Comparison of ENCODE assay signal across 9 cellular contexts in the genomic region with DNA sequence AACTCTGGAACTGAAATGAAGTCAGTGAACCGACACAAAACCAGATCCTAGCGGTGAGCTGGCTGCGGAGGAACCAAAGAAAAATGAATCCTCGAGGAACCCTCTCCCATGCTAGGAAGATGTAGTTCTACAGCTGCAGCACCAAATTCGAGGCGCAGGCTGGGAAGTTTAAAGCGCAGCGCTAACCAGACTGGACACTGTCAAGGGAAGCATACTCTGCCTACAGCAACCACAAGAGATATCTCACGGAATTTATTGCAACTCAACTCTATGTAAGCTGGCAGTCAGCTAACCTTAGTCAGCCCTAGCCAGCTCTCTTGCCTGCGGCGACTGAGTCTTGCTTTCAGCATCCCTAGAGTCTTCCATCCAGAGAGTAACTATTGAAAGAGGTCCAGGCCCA. TPM values are rescaled to one million over a fixed set of nuclear protein-coding genes. Genes with fewer than 3 reads are reported as not detected.
A peak's percentile ranks its signal among the peaks of the same experiment; 100 is the strongest.
DNase-seq lines count a peak whose midpoint lies in the region; ATAC-seq and TF ChIP-seq lines count a peak whose summit lies in the region.
"Had no signal": no experiment of that assay in that cellular context is flagged by ENCODE, and none has a peak within 500 bp of the region (broad histone marks: within the 10 kb centered on the region; RNA-seq: fewer than 3 reads in every experiment).

No MANE protein-coding gene starts in this region.

- peaks cover 3% of the 10 kb centered on the region for H3K9me3 ChIP-seq in mesenchymal stem cell (ENCODE audit: control insufficient read depth, low read length)
- H3K9me3 ChIP-seq in tibial artery: no peaks in the 10 kb centered on the region
- H3K9me3 ChIP-seq: ovary had no signal

- H2BK15ac ChIP-seq in mesenchymal stem cell (ENCODE audit: low read depth, poor library complexity, severe bottlenecking): no peak overlapping the region

- peaks cover 16% of the 10 kb centered on the region for H3K4me1 Mint-ChIP-seq in activated T-cell treated with anti-CD3 and anti-CD28 coated beads, Interleukin-2, amount 50 U/mL, for 4 hours (ENCODE audit: low read depth)

- H2AK5ac ChIP-seq in mesenchymal stem cell (ENCODE audit: low read length, severe bottlenecking): no peak overlapping the region

- H3K4me3 ChIP-seq in mesenchymal stem cell (ENCODE audit: insufficient read depth in 1 of 2, low read depth in 1 of 2, low read length in 2 of 2) (peak overlapping the region in 1 of 2 experiments; percentile 83), tibial artery (peak overlapping the region; percentile 68)

- H3K27me3 Mint-ChIP-seq in activated T-cell treated with anti-CD3 and anti-CD28 coated beads, Interleukin-2, amount 50 U/mL, for 4 hours (ENCODE audit: low read depth): peaks cover 53% of the 10 kb centered on the region

- DNase-seq in activated T-cell treated with anti-CD3 and anti-CD28 coated beads, Interleukin-2, amount 50 U/mL, for 4 hours: no peak
- DNase-seq in activated T-cell treated with anti-CD3 and anti-CD28 coated beads, Interleukin-2, amount 50 U/mL, for 48 hours: no peak
- peak; percentile 9 for DNase-seq in dermis blood vessel endothelial cell
- DNase-seq in mesenchymal stem cell: peak; percentile 46
- DNase-seq in tibial artery: no peak
- DNase-seq in GM13976 (ENCODE audit: low spot score): no peak
- no peak for DNase-seq in GOT3 (lab: John Stamatoyannopoulos, UW)
- no peak for DNase-seq in NCI-H2171 (lab: John Stamatoyannopoulos, UW)

- H3K27me3 ChIP-seq in mesenchymal stem cell (ENCODE audit: control insufficient read depth in 1 of 2, insufficient read depth in 1 of 2, low read length in 2 of 2) (peaks cover 3 to 43% of the 10 kb centered on the region in 2 experiments), tibial artery (no peaks in the 10 kb centered on the region)
- H3K27me3 ChIP-seq: ovary had no signal

- peak overlapping the region in 1 of 2 experiments; percentile 18 for H3K18ac ChIP-seq in mesenchymal stem cell (ENCODE audit: low read depth in 1 of 2, low read length in 2 of 2)

- peak overlapping the region; percentile 79 for H3K4me3 Mint-ChIP-seq in activated T-cell treated with anti-CD3 and anti-CD28 coated beads, Interleukin-2, amount 50 U/mL, for 4 hours

- H4K91ac ChIP-seq in mesenchymal stem cell (ENCODE audit: low read length): no peak overlapping the region

- peak overlapping the region in 1 of 2 experiments; percentile 42 for H3K23ac ChIP-seq in mesenchymal stem cell (ENCODE audit: low read length in 2 of 2)

- H2BK120ac ChIP-seq in mesenchymal stem cell (ENCODE audit: low read depth, low read length): no peak overlapping the region

- in situ Hi-C loops in GM13976 (cut with MboI; ENCODE audit: low sequenced_read_pairs, unreplicated experiment): loop anchor here (25.0 kb wide), 1 partner anchor 1530 kb away; no protein-coding TSS in a partner anchor

- peak overlapping the region; percentile 7 for H2AFZ ChIP-seq in mesenchymal stem cell (ENCODE audit: low read depth, low read length)

- no peaks in the 10 kb centered on the region for H3K9me3 Mint-ChIP-seq in activated T-cell treated with anti-CD3 and anti-CD28 coated beads, Interleukin-2, amount 50 U/mL, for 4 hours

- H2BK5ac ChIP-seq in mesenchymal stem cell (ENCODE audit: low read depth, low read length, poor library complexity, severe bottlenecking): no peak overlapping the region

- no peaks in the 10 kb centered on the region for H3K36me3 Mint-ChIP-seq in activated T-cell treated with anti-CD3 and anti-CD28 coated beads, Interleukin-2, amount 50 U/mL, for 4 hours (ENCODE audit: insufficient read depth)

- ATAC-seq in activated T-cell treated with anti-CD3 and anti-CD28 coated beads, Interleukin-2, amount 50 U/mL, for 4 hours: no peak

- H4K8ac ChIP-seq in mesenchymal stem cell (ENCODE audit: low read length): peak overlapping the region; percentile 53

- intact Hi-C loops in tibial artery (cut with DNase I; ENCODE audit: low total_unique reads): no loop called here

- TF ChIP-seq CTCF in tibial artery (IDR thresholded peaks at IDR 0.05): no peak
- no peak for TF ChIP-seq CTCF in GM13976 (IDR thresholded peaks at IDR 0.05; ENCODE audit: borderline replicate concordance, control extremely low read depth, extremely low read depth, insufficient read depth, missing control alignments)

- peak overlapping the region; percentile 75 for H3K4me2 ChIP-seq in mesenchymal stem cell (ENCODE audit: low read length, poor library complexity, severe bottlenecking)

- peaks cover 27% of the 10 kb centered on the region for H3K4me1 ChIP-seq in mesenchymal stem cell (ENCODE audit: control insufficient read depth, insufficient read depth, low read depth, low read length)
- peaks cover 0 to 24% (median 12%) of the 10 kb centered on the region in 4 donors for H3K4me1 ChIP-seq in tibial artery

- H3K4ac ChIP-seq in mesenchymal stem cell (ENCODE audit: low read depth in 1 of 2, low read length in 2 of 2): no peak overlapping the region

- H3K14ac ChIP-seq in mesenchymal stem cell (ENCODE audit: low read length in 2 of 2): no peak overlapping the region

- H3K36me3 ChIP-seq in mesenchymal stem cell (ENCODE audit: control insufficient read depth in 1 of 2, insufficient read depth in 2 of 2, low read depth in 1 of 2, low read length in 2 of 2) (no peaks in the 10 kb centered on the region), tibial artery (no peaks in the 10 kb centered on the region)
- H3K36me3 ChIP-seq: ovary had no signal

- peak overlapping the region; percentile 83 for H3K9ac ChIP-seq in mesenchymal stem cell (ENCODE audit: low read length)

- H3K27ac ChIP-seq in mesenchymal stem cell (ENCODE audit: low read length, poor library complexity, severe bottlenecking) (peak overlapping the region; percentile 80), tibial artery (peak overlapping the region; percentile 85 to 93)
- H3K27ac ChIP-seq: ovary had no signal

- 27% methylated on average over 11 of the region's 11 CpGs for WGBS in mesenchymal stem cell

- no peaks in the 10 kb centered on the region for H3K79me1 ChIP-seq in mesenchymal stem cell (replicated peaks; ENCODE audit: low read length, poor library complexity, severe bottlenecking)

- peak overlapping the region in 1 of 2 experiments; percentile 15 for H2BK12ac ChIP-seq in mesenchymal stem cell (ENCODE audit: low read length in 2 of 2)

RNA-seq across cellular contexts. Expression of gene HTR1B, which starts 3.7 kb away (rescaled TPM):
- not detected for total RNA-seq in activated T-cell treated with anti-CD3 and anti-CD28 coated beads, Interleukin-2, amount 50 U/mL, for 4 hours
- 6.1 and 11.7 TPM in 2 replicates for total RNA-seq in dermis blood vessel endothelial cell
- 3.3 TPM for polyA plus RNA-seq in mesenchymal stem cell (2013, experiment 1 of 2)
- 3.7 TPM for polyA plus RNA-seq in mesenchymal stem cell (2013, experiment 2 of 2)

Comparison
In these comparisons a context has a peak if more than half of its experiments do, and no peak if none do; other contexts are left out.
1. DNase-seq: peak in dermis blood vessel endothelial cell (single experiment) and mesenchymal stem cell (single experiment); none in activated T-cell treated with anti-CD3 and anti-CD28 coated beads, Interleukin-2, amount 50 U/mL, for 4 hours (single experiment), activated T-cell treated with anti-CD3 and anti-CD28 coated beads, Interleukin-2, amount 50 U/mL, for 48 hours (0 of 2), tibial artery (0 of 2), GM13976 (single experiment), GOT3 (single experiment) and NCI-H2171 (single experiment).